In the genomic region with DNA sequence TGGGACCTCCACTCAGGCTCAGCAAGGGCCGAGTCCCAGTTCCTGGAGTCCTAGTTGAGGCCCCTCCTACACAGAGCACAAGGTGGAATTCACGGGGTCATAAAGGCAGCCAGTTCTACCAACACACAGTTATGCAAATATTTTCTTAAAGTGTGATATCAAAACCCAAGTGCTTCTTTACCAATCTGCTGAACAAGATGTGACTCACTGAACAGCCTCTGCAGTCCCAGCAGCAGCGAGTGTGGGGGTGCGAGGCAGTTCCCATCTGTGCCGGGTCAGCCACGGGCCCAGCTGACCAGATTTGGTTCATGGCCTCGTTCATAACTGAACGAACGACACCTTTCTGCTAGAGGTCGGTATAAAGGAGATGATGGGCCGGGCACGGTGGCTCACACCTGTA, we compare ENCODE assay signal across 12 cellular contexts. TPM values are rescaled to one million over a fixed set of nuclear protein-coding genes. Genes with fewer than 3 reads are reported as not detected.
A peak's percentile ranks its signal among the peaks of the same experiment; 100 is the strongest.
DNase-seq lines count a peak whose midpoint lies in the region; ATAC-seq and TF ChIP-seq lines count a peak whose summit lies in the region.
"Had no signal": no experiment of that assay in that cellular context is flagged by ENCODE, and none has a peak within 500 bp of the region (broad histone marks: within the 10 kb centered on the region; RNA-seq: fewer than 3 reads in every experiment).

No MANE protein-coding gene starts in this region.

- peaks cover 2% of the 10 kb centered on the region for H4K20me1 ChIP-seq in neural progenitor cell (ENCODE audit: low read depth)

- no peak overlapping the region for H3K4me2 ChIP-seq in neural progenitor cell

- H3K79me2 ChIP-seq in neural progenitor cell (ENCODE audit: low read depth) = peaks cover 1% of the 10 kb centered on the region

- no peaks in the 10 kb centered on the region for H3K36me3 ChIP-seq in neural progenitor cell
- H3K36me3 ChIP-seq: spleen had no signal

- peaks cover 4% of the 10 kb centered on the region for H3K4me1 ChIP-seq in neural progenitor cell

- peaks cover 5% of the 10 kb centered on the region for H3F3A ChIP-seq in neural progenitor cell (ENCODE audit: low read depth)

- no peak overlapping the region for H2AFZ ChIP-seq in neural progenitor cell (replicated peaks)

- H3K27me3 ChIP-seq in neural progenitor cell = no peaks in the 10 kb centered on the region

- H3K4me3 ChIP-seq in neural progenitor cell (no peak overlapping the region), coronary artery (no peak overlapping the region)
- H3K4me3 ChIP-seq: K562 had no signal

- H3K9ac ChIP-seq in neural progenitor cell = no peak overlapping the region

- H3K27ac ChIP-seq in neural progenitor cell (no peak overlapping the region), coronary artery (no peak overlapping the region)

- H3K4me3 Mint-ChIP-seq in T-helper 2 cell treated with Interferon-gamma antibody and Interleukin-4, amounts not matched to agents 5 μg/mL and 100 μg/mL, for 36 hours = peak overlapping the region; percentile 81
- H3K4me3 Mint-ChIP-seq in activated naive CD8-positive, alpha-beta T cell treated with anti-CD3 and anti-CD28 coated beads, Interleukin-2, amount 50 U/mL, for 24 hours = peak overlapping the region; percentile 65
- peak overlapping the region; percentile 27 for H3K4me3 Mint-ChIP-seq in neural progenitor cell

- no peaks in the 10 kb centered on the region for H3K36me3 Mint-ChIP-seq in T-helper 2 cell treated with Interferon-gamma antibody and Interleukin-4, amounts not matched to agents 5 μg/mL and 100 μg/mL, for 36 hours (ENCODE audit: low read depth)
- no peaks in the 10 kb centered on the region for H3K36me3 Mint-ChIP-seq in activated naive CD8-positive, alpha-beta T cell treated with anti-CD3 and anti-CD28 coated beads, Interleukin-2, amount 50 U/mL, for 24 hours (ENCODE audit: low read depth)
- no peaks in the 10 kb centered on the region for H3K36me3 Mint-ChIP-seq in neural progenitor cell

- peak overlapping the region; percentile 4 for H3K27ac Mint-ChIP-seq in T-helper 2 cell treated with Interferon-gamma antibody and Interleukin-4, amounts not matched to agents 5 μg/mL and 100 μg/mL, for 36 hours
- H3K27ac Mint-ChIP-seq in activated naive CD8-positive, alpha-beta T cell treated with anti-CD3 and anti-CD28 coated beads, Interleukin-2, amount 50 U/mL, for 24 hours = no peak overlapping the region
- H3K27ac Mint-ChIP-seq in neural progenitor cell = no peak overlapping the region

- no peak for ATAC-seq in activated naive CD8-positive, alpha-beta T cell treated with anti-CD3 and anti-CD28 coated beads, Interleukin-2, amount 50 U/mL, for 24 hours

- no peaks in the 10 kb centered on the region for H3K9me3 ChIP-seq in neural progenitor cell (ENCODE audit: low read depth)
- H3K9me3 ChIP-seq: spleen had no signal

- no peaks in the 10 kb centered on the region for H3K27me3 Mint-ChIP-seq in T-helper 2 cell treated with Interferon-gamma antibody and Interleukin-4, amounts not matched to agents 5 μg/mL and 100 μg/mL, for 36 hours (ENCODE audit: low read depth)
- no peaks in the 10 kb centered on the region for H3K27me3 Mint-ChIP-seq in activated naive CD8-positive, alpha-beta T cell treated with anti-CD3 and anti-CD28 coated beads, Interleukin-2, amount 50 U/mL, for 24 hours
- peaks cover 15% of the 10 kb centered on the region for H3K27me3 Mint-ChIP-seq in neural progenitor cell (ENCODE audit: insufficient read depth, low read depth)

- H3K9me3 Mint-ChIP-seq in T-helper 2 cell treated with Interferon-gamma antibody and Interleukin-4, amounts not matched to agents 5 μg/mL and 100 μg/mL, for 36 hours = no peaks in the 10 kb centered on the region
- no peaks in the 10 kb centered on the region for H3K9me3 Mint-ChIP-seq in activated naive CD8-positive, alpha-beta T cell treated with anti-CD3 and anti-CD28 coated beads, Interleukin-2, amount 50 U/mL, for 24 hours
- peaks cover 2% of the 10 kb centered on the region for H3K9me3 Mint-ChIP-seq in neural progenitor cell
- H3K9me3 Mint-ChIP-seq: neural crest cell had no signal

- DNase-seq in T-helper 2 cell treated with Interferon-gamma antibody and Interleukin-4, amounts not matched to agents 5 μg/mL and 100 μg/mL, for 36 hours (ENCODE audit: low spot score) = no peak
- DNase-seq in T-helper 2 cell (no peak), LHCN-M2 (ENCODE audit: low read depth) (peak; percentile 55), neural progenitor cell (ENCODE audit: low spot score) (no peak), coronary artery (ENCODE audit: low spot score) (no peak), NCI-H2029 treated with DMSO at 0.1 percent for 48 hours (lab: John Stamatoyannopoulos, UW) (no peak)
- no peak for DNase-seq in activated naive CD8-positive, alpha-beta T cell treated with anti-CD3 and anti-CD28 coated beads, Interleukin-2, amount 50 U/mL, for 24 hours
- no peak for DNase-seq in activated CD8-positive, alpha-beta memory T cell treated with anti-CD3 and anti-CD28 coated beads, Interleukin-2, amount 50 U/mL, for 4 hours

- no peak for TF ChIP-seq CTCF in neural progenitor cell (IDR thresholded peaks at IDR 0.05)
- TF ChIP-seq CTCF in coronary artery (IDR thresholded peaks at IDR 0.05) = no peak

- peaks cover 13% of the 10 kb centered on the region for H3K4me1 Mint-ChIP-seq in T-helper 2 cell treated with Interferon-gamma antibody and Interleukin-4, amounts not matched to agents 5 μg/mL and 100 μg/mL, for 36 hours (ENCODE audit: low read depth)
- H3K4me1 Mint-ChIP-seq in activated naive CD8-positive, alpha-beta T cell treated with anti-CD3 and anti-CD28 coated beads, Interleukin-2, amount 50 U/mL, for 24 hours = peaks cover 21% of the 10 kb centered on the region
- peaks cover 22% of the 10 kb centered on the region for H3K4me1 Mint-ChIP-seq in neural progenitor cell

RNA-seq across cellular contexts. Expression of gene TCEA2, which starts 4.5 kb away (rescaled TPM):
- total RNA-seq in LHCN-M2 (2014; rRNA removed) (30.7 and 41.1 TPM in 2 replicates), neural progenitor cell (ENCODE audit: low replicate concordance) (23.2 and 51.2 TPM in 2 replicates)
- 77.5 TPM for polyA plus RNA-seq in LHCN-M2 (2012)

RNA-seq across cellular contexts. Expression of gene SOX18, which starts 9.1 kb away (rescaled TPM):
- total RNA-seq in LHCN-M2 (2014; rRNA removed) (not detected in 2 replicates), neural progenitor cell (ENCODE audit: low replicate concordance) (not detected in 2 replicates)
- not detected for polyA plus RNA-seq in LHCN-M2 (2012)
- total RNA-seq: fibroblast of lung, neural crest cell had no signal
- polyA plus RNA-seq: fibroblast of lung had no signal

RNA-seq across cellular contexts. Expression of gene RGS19, which starts 20.8 kb away (rescaled TPM):
- 26.9 and 34.5 TPM in 2 replicates for total RNA-seq in LHCN-M2 (2014; rRNA removed)
- polyA plus RNA-seq in LHCN-M2 (2012) = 16.0 TPM
- total RNA-seq in neural progenitor cell (ENCODE audit: low replicate concordance) = 2.0 and 11.0 TPM in 2 replicates

RNA-seq across cellular contexts. Expression of gene OPRL1, which starts 21.3 kb away (rescaled TPM):
- total RNA-seq in LHCN-M2 (2014; rRNA removed) (0.92 and 1.2 TPM in 2 replicates), neural progenitor cell (ENCODE audit: low replicate concordance) (1.3 and 3.3 TPM in 2 replicates)
- polyA plus RNA-seq in LHCN-M2 (2012) = 0.73 TPM

RNA-seq across cellular contexts. Expression of gene C20orf204, which starts 22.6 kb away (rescaled TPM):
- total RNA-seq in LHCN-M2 (2014; rRNA removed) (0.17 and 0.19 TPM in 2 replicates), neural progenitor cell (ENCODE audit: low replicate concordance) (0.04 and 0.96 TPM in 2 replicates)
- polyA plus RNA-seq in LHCN-M2 (2012) = 0.02 TPM

Comparison
In these comparisons a context has a peak if more than half of its experiments do, and no peak if none do; other contexts are left out.
1. H3K4me3 Mint-ChIP-seq: peak in every context shown above with its lines; median percentile 81 in T-helper 2 cell treated with Interferon-gamma antibody and Interleukin-4, amounts not matched to agents 5 μg/mL and 100 μg/mL, for 36 hours; 65 in activated naive CD8-positive, alpha-beta T cell treated with anti-CD3 and anti-CD28 coated beads, Interleukin-2, amount 50 U/mL, for 24 hours; 27 in neural progenitor cell.